In the genomic region with DNA sequence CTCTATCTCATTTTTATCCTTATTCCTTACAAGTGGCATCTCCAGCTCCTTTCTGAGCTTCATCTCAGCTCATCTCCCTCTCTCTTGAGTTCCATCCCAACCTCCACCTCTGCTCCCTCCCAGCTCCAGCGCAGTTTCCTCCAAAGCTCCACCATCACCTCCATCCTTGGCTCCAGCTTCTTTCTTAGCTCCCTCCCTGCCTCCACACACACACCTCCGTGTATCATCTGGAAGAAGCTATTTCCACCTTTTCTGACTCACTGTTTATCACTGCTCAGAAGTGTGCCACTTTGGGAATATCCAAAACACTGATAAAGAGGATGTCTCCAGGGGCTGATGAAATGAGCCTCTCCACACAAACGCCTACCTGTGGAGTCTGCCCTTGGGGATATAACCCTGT, we compare ENCODE assay signal across 4 cellular contexts.
"Had no signal": no experiment of that assay in that cellular context is flagged by ENCODE, and none has a peak within 500 bp of the region (broad histone marks: within the 10 kb centered on the region; RNA-seq: fewer than 3 reads in every experiment).

No MANE protein-coding gene starts in this region.

- H3K4me3 Mint-ChIP-seq: GM23338, H9 had no signal

- DNase-seq: H9, HCEC 1CT, IMR-90 had no signal

- H3K4me1 Mint-ChIP-seq: GM23338 had no signal

- H3K4me3 ChIP-seq: GM23338 had no signal

- ATAC-seq: GM23338 had no signal

- H3K27ac Mint-ChIP-seq: GM23338, H9 had no signal

- H3K9me3 Mint-ChIP-seq: GM23338 had no signal
